15 cellular contexts compared by ENCODE assay signal in genomic region chr5:138666226-138666742, GRCh38.
"Had no signal": no experiment of that assay in that cellular context is flagged by ENCODE, and none has a peak within 500 bp of the region (broad histone marks: within the 10 kb centered on the region; RNA-seq: fewer than 3 reads in every experiment).

No MANE protein-coding gene starts in this region.

- FAIRE-seq: TTC549 had no signal

- DNase-seq: activated CD4-positive, alpha-beta T cell treated with anti-CD3 and anti-CD28 coated beads for 1 hour; activated CD4-positive, alpha-beta T cell treated with anti-CD3 and anti-CD28 coated beads, Interleukin-2, amount 50 U/mL, for 1 hour; activated CD8-positive, alpha-beta T cell treated with anti-CD3 and anti-CD28 coated beads, Interleukin-2, amount 10 ng/mL, durations not matched to agents 7 days and 5 days; activated naive CD4-positive, alpha-beta T cell treated with anti-CD3 and anti-CD28 coated beads for 36 hours; activated naive CD8-positive, alpha-beta T cell treated with anti-CD3 and anti-CD28 coated beads, Interleukin-2, amount 10 ng/mL, durations not matched to agents 7 days and 5 days; activated T-cell treated with anti-CD3 and anti-CD28 coated beads, Interleukin-2, amount 50 U/mL, for 24 hours; amniotic stem cell; effector CD8-positive, alpha-beta T cell; erythroblast; nephron progenitor cell; nucleus accumbens; stimulated activated CD4-positive, alpha-beta T cell treated with anti-CD3 and anti-CD28 coated beads, Interleukin-4, amount 100 ng/mL, for 24 hours; stimulated activated naive CD8-positive, alpha-beta T cell treated with anti-CD3 and anti-CD28 coated beads, Interleukin-15, Interleukin-2, amounts not matched to agents 100 U/mL and 50 U/mL, for 24 hours; T-helper 1 cell had no signal
